ENCODE assay signal across 1 cellular context in genomic region chr11:125685228-125685627, GRCh38.
TF ChIP-seq lines count a peak whose summit lies in the region.

No MANE protein-coding gene starts in this region.

TF ChIP-seq in GM23338, 12 proteins besides CTCF, POLR2A, EP300 and RAD21:
- no peak for TF ChIP-seq REST (IDR thresholded peaks at IDR 0.05; ENCODE audit: unreplicated experiment)
- no peak for TF ChIP-seq EZH2 (IDR thresholded peaks at IDR 0.05; ENCODE audit: low read depth, unreplicated experiment)
- TF ChIP-seq JUNB (IDR thresholded peaks at IDR 0.05; ENCODE audit: unreplicated experiment) = no peak
- no peak for TF ChIP-seq CREB1 (CRISPR knock-in tag; IDR thresholded peaks at IDR 0.05; ENCODE audit: low read depth)
- TF ChIP-seq ETS1 (IDR thresholded peaks at IDR 0.05) = no peak
- no peak for TF ChIP-seq ZNF462 (CRISPR knock-in tag; IDR thresholded peaks at IDR 0.05)
- no peak for TF ChIP-seq ZNF331 (CRISPR knock-in tag; IDR thresholded peaks at IDR 0.05; ENCODE audit: low read depth)
